ENCODE assay signal across 11 cellular contexts in genomic region chr4:52076731-52077130, GRCh38. TPM values are rescaled to one million over a fixed set of nuclear protein-coding genes. Genes with fewer than 3 reads are reported as not detected.
A peak's percentile ranks its signal among the peaks of the same experiment; 100 is the strongest.
DNase-seq lines count a peak whose midpoint lies in the region; ATAC-seq and TF ChIP-seq lines count a peak whose summit lies in the region.
"Had no signal": no experiment of that assay in that cellular context is flagged by ENCODE, and none has a peak within 500 bp of the region (broad histone marks: within the 10 kb centered on the region; RNA-seq: fewer than 3 reads in every experiment).

No MANE protein-coding gene starts in this region.

- H3K27me3 ChIP-seq in GM23338 (ENCODE audit: insufficient read depth): peaks cover 11% of the 10 kb centered on the region; the same call in 1 of the 2 replicates
- H3K27me3 ChIP-seq in iPS DF 6.9 (ENCODE audit: control insufficient read depth, insufficient read depth, low read length): no peaks in the 10 kb centered on the region
- H3K27me3 ChIP-seq in ovary: no peaks in the 10 kb centered on the region

- H3K4me3 Mint-ChIP-seq in GM23338: peak overlapping the region; percentile 71

- intact Hi-C loops in ovary (cut with DNase I): no loop called here
- intact Hi-C loops in left colon (cut with DNase I, micrococcal nuclease): no loop called here

- no peaks in the 10 kb centered on the region for H3K4me1 ChIP-seq in GM23338 (ENCODE audit: insufficient read depth)
- no peaks in the 10 kb centered on the region for H3K4me1 ChIP-seq in iPS DF 6.9 (ENCODE audit: control insufficient read depth, insufficient read depth, low read length)
- peaks cover 2% of the 10 kb centered on the region for H3K4me1 ChIP-seq in ovary (ENCODE audit: insufficient read depth)

- peak overlapping the region; percentile 80 for H3K4me2 ChIP-seq in GM23338

- no peaks in the 10 kb centered on the region for H3K36me3 Mint-ChIP-seq in GM23338 (ENCODE audit: low read depth)

- no peak for TF ChIP-seq EP300 in ovary (IDR thresholded peaks at IDR 0.05)

- ATAC-seq in GM23338: peak; percentile 99
- ATAC-seq in left colon: no peak
- ATAC-seq in GM21723 (IDR thresholded peaks at IDR 0.05; ENCODE audit: unreplicated experiment): no peak
- ATAC-seq: Panc1 had no signal

- no peaks in the 10 kb centered on the region for H3K36me3 ChIP-seq in GM23338 (ENCODE audit: insufficient read depth)
- no peaks in the 10 kb centered on the region for H3K36me3 ChIP-seq in iPS DF 6.9 (ENCODE audit: control insufficient read depth, insufficient read depth, low read length)
- H3K36me3 ChIP-seq in ovary: no peaks in the 10 kb centered on the region

- no CpG with 5 or more reads among the region's 26 CpGs for WGBS in iPS DF 6.9 (ENCODE audit: insufficient coverage, insufficient read length)
- WGBS in ovary, 3 donors: 3 to 7% (median 6%) methylated on average over 26 of the region's 26 CpGs

- TF ChIP-seq POLR2A in ovary (IDR thresholded peaks at IDR 0.05): no peak

- H3K79me2 ChIP-seq in GM23338 (replicated peaks; ENCODE audit: insufficient read depth): no peaks in the 10 kb centered on the region

- H3K4me3 ChIP-seq in GM23338 (peak overlapping the region; percentile 56), choroid plexus epithelial cell (ENCODE audit: low read depth, low read length) (peak overlapping the region; percentile 33), iPS DF 6.9 (ENCODE audit: low read length) (peak overlapping the region; percentile 32; the same call in 1 of the 2 replicates), ovary (no peak overlapping the region)

- H3K9me2 ChIP-seq in GM23338 (ENCODE audit: insufficient read depth): no peaks in the 10 kb centered on the region

- H2AFZ ChIP-seq in GM23338: peak overlapping the region; percentile 82

- H4K20me1 ChIP-seq in GM23338 (replicated peaks; ENCODE audit: insufficient read depth): no peaks in the 10 kb centered on the region

- H3K4me1 Mint-ChIP-seq in GM23338: peaks cover 2% of the 10 kb centered on the region; the same call in 2 of the 3 replicates

- H3K27ac ChIP-seq in GM23338 (ENCODE audit: low read depth) (no peak overlapping the region), iPS DF 6.9 (ENCODE audit: low read length) (no peak overlapping the region), ovary (no peak overlapping the region)

- H3K9me3 ChIP-seq in iPS DF 6.9 (ENCODE audit: control insufficient read depth, insufficient read depth, low read length) (no peaks in the 10 kb centered on the region), ovary (no peaks in the 10 kb centered on the region)

- TF ChIP-seq CTCF in GM23338 (conservative IDR thresholded peaks at IDR 0.05; ENCODE audit: low read depth in 2 of 2) (no peak), choroid plexus epithelial cell (conservative IDR thresholded peaks at IDR 0.05; ENCODE audit: low read depth, low read length) (no peak), ovary (IDR thresholded peaks at IDR 0.05) (no peak)

- peaks cover 3% of the 10 kb centered on the region for H3K27me3 Mint-ChIP-seq in GM23338 (ENCODE audit: insufficient read depth, low read depth, poor library complexity)

- H3F3A ChIP-seq in GM23338 (replicated peaks; ENCODE audit: low read depth): no peaks in the 10 kb centered on the region

- H3K27ac Mint-ChIP-seq in GM23338: no peak overlapping the region

- no peaks in the 10 kb centered on the region for H3K9me3 Mint-ChIP-seq in GM23338

- DNase-seq in GM23338 (ENCODE audit: low spot score) (peak; percentile 86), choroid plexus epithelial cell (ENCODE audit: low read depth) (no peak), iPS DF 6.9 (ENCODE audit: low read depth, low spot score) (peak; percentile 39), ovary (peak in 3 of 5 donors; percentile 17 to 32 (median 20)), NCI-H1048 (lab: John Stamatoyannopoulos, UW) (no peak), left colon (no peak), NCI-H1092 treated with DMSO at 0.1 percent for 48 hours (lab: John Stamatoyannopoulos, UW) (no peak)
- DNase-seq: kidney glomerular epithelial cell, NCI-H226 had no signal

TF ChIP-seq in GM23338, 12 proteins besides CTCF, POLR2A, EP300 and RAD21 (continues in another document):
- TF ChIP-seq NANOG (IDR thresholded peaks at IDR 0.05; ENCODE audit: borderline replicate concordance): no peak
- no peak for TF ChIP-seq EZH2phosphoT487 (IDR thresholded peaks at IDR 0.05; ENCODE audit: unreplicated experiment)
- no peak for TF ChIP-seq ZNF114 (CRISPR knock-in tag; IDR thresholded peaks at IDR 0.05)
- no peak for TF ChIP-seq POLR2AphosphoS5 (IDR thresholded peaks at IDR 0.05; ENCODE audit: low read depth)
- no peak for TF ChIP-seq CREB1 (CRISPR knock-in tag; IDR thresholded peaks at IDR 0.05; ENCODE audit: low read depth)
- no peak for TF ChIP-seq ZNF331 (CRISPR knock-in tag; IDR thresholded peaks at IDR 0.05; ENCODE audit: low read depth)
- TF ChIP-seq EZH2 (IDR thresholded peaks at IDR 0.05; ENCODE audit: low read depth, unreplicated experiment): no peak
- TF ChIP-seq ETS1 (IDR thresholded peaks at IDR 0.05): no peak
- no peak for TF ChIP-seq STAT1 (IDR thresholded peaks at IDR 0.05; ENCODE audit: unreplicated experiment)

RNA-seq across cellular contexts. Expression of gene SPATA18, which starts 25.6 kb away (rescaled TPM):
- 2.5 and 4.2 TPM in 2 replicates for total RNA-seq in GM23338 (2014; rRNA removed; shearing (Covaris generic))
- polyA plus RNA-seq in GM23338 (2016; fragmentation: Nextera tagmentation; extraction: Ambion mirVana) (1.3 and 1.5 TPM in 2 replicates), ovary (1 to 10 TPM in 1 of 2 donors, under 1 TPM in 1; 0.77 to 4.8 TPM)
- total RNA-seq in ovary (10 to 100 TPM in 1 of 7 donors, 1 to 10 TPM in 6; 1.3 to 40.6 (median 7.6) TPM), left colon (10 to 100 TPM; 10.7 to 11.0 TPM)

RNA-seq across cellular contexts. Expression of gene SGCB, which starts 38.6 kb away (rescaled TPM):
- 19.6 and 24.9 TPM in 2 replicates for total RNA-seq in GM23338 (2014; rRNA removed; shearing (Covaris generic))
- polyA plus RNA-seq in GM23338 (2016; fragmentation: Nextera tagmentation; extraction: Ambion mirVana): 10.8 and 11.8 TPM in 2 replicates
- 10 to 100 TPM; 21.3 to 47.5 (median 32.7) TPM for total RNA-seq in ovary
- 10 to 100 TPM; 22.4 to 58.2 TPM for polyA plus RNA-seq in ovary
- 10 to 100 TPM; 19.2 to 32.4 TPM for total RNA-seq in left colon

RNA-seq across cellular contexts. Expression of gene LRRC66, which starts 56.6 kb away (rescaled TPM):
- 0.08 and 0.24 TPM in 2 replicates for total RNA-seq in GM23338 (2014; rRNA removed; shearing (Covaris generic))
- polyA plus RNA-seq in GM23338 (2016; fragmentation: Nextera tagmentation; extraction: Ambion mirVana) (0.09 TPM in 1 of 2 replicates, not detected in the other), ovary (under 1 TPM; 0.24 to 0.28 TPM)
- total RNA-seq in ovary (under 1 TPM; 0.11 to 0.48 (median 0.30) TPM), left colon (10 to 100 TPM; 10.2 to 16.1 TPM)

Comparison
In these comparisons a context has a peak if more than half of its experiments do, and no peak if none do; other contexts are left out.
1. DNase-seq: peak in GM23338 (single experiment), iPS DF 6.9 (single experiment) and ovary (3 of 5); none in choroid plexus epithelial cell (single experiment), NCI-H1048 (single experiment), left colon (0 of 2) and NCI-H1092 treated with DMSO at 0.1 percent for 48 hours (single experiment).